Comparison of ENCODE assay signal across 8 cellular contexts in the genomic region with DNA sequence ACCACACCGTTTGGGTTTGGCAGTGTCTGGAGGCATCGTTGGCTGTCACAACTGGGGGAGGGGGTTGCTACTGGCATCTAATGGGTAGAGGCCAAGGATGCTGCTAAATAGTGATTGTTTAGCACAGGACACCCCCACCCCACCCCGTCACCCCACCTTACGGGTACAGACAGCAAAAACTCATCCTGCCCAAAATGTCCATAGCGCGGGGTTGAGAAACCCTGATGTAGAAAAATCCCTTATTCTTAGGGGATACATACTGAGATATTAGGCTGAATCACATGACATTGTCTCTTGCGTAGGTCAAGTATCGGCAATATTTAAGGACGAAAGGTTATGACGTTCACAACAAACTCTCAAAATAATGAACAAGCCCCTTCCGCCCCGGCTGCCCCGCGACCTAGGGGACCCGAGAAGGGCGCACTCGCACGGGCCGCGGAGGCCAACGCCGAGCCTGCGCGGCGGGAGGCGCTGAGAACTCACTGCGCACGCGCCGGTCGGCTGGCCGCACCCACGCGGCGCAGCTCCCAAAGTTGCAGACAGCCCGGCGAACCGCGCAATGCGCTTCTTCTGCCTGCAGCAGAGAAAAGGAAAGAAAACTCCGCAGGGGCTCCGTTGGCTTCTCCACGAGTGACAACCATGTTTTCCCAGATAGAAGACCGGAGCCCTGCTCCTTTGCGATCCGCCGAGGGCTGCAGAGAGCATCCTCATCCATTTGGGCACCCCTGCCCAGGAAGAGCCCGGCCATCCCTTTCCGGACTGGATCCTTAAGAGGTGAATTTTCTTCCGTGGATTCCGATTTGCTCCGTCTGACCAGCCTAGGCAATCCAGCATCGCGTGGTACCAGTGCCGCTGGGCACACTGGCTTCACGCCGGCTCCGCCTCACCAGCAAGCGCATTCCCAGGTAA.
DNase-seq lines count a peak whose midpoint lies in the region; ATAC-seq, FAIRE-seq and TF ChIP-seq lines count a peak whose summit lies in the region.

No MANE protein-coding gene starts in this region.

- H2BK12ac ChIP-seq in H9 (ENCODE audit: insufficient read length, low read depth, low read length), result no peak overlapping the region

- H3K56ac ChIP-seq in H9 (ENCODE audit: insufficient read length, low read depth, low read length), result no peak overlapping the region

- peak; percentile 98 for FAIRE-seq in urothelium cell line (lab: Jason Lieb, UNC)

- no peak overlapping the region for H3K27ac ChIP-seq in H9 (ENCODE audit: insufficient read length, low read depth, low read length)
- peak overlapping the region; percentile 86 for H3K27ac ChIP-seq in right cardiac atrium (ENCODE audit: low read length)

- no peaks in the 10 kb centered on the region for H3K36me3 Mint-ChIP-seq in H9 (ENCODE audit: insufficient read depth in 1 of 3, low read depth in 3 of 3)

- ATAC-seq in right cardiac atrium, result peak; percentile 97 to 98

- H4K8ac ChIP-seq in H9 (replicated peaks; ENCODE audit: insufficient read length, low read depth, low read length), result no peak overlapping the region

- H3K27me3 ChIP-seq in H9 (ENCODE audit: insufficient read depth, low read length) (no peaks in the 10 kb centered on the region), right cardiac atrium (ENCODE audit: control insufficient read depth, insufficient read depth) (no peaks in the 10 kb centered on the region)

- no peak for TF ChIP-seq CTCF in GM10248 (IDR thresholded peaks at IDR 0.05; ENCODE audit: control extremely low read depth, extremely low read depth, low read depth, missing control alignments)
- no peak for TF ChIP-seq CTCF in H9 (conservative IDR thresholded peaks at IDR 0.05)

- H3K79me1 ChIP-seq in H9 (ENCODE audit: insufficient read depth, low read depth, low read length, poor library complexity, severe bottlenecking), result no peaks in the 10 kb centered on the region

- no peak overlapping the region for H2BK15ac ChIP-seq in H9 (ENCODE audit: low read depth, low read length)

- H2AFZ ChIP-seq in H9 (ENCODE audit: low read length), result peak overlapping the region; percentile 83

- H4K5ac ChIP-seq in H9 (ENCODE audit: insufficient read length, low read depth, low read length), result no peak overlapping the region

- CTCF ChIA-PET in GM10248 (lab: Yijun Ruan, JAX), result interaction anchor here (1.0 to 1.9 kb wide), 2 partner anchors 31 to 181 kb away, joined by 3 to 9 read pairs; no protein-coding TSS in a partner anchor

- POLR2A ChIA-PET in GM10248 (lab: Yijun Ruan, JAX), result no interaction called here

- H2BK20ac ChIP-seq in H9 (ENCODE audit: low read depth, low read length, poor library complexity, severe bottlenecking), result no peak overlapping the region

- H3K9me3 Mint-ChIP-seq in H9, result no peaks in the 10 kb centered on the region; a peak in 1 of 5 replicates

- H3K4me1 Mint-ChIP-seq in H9, result peaks cover 10 to 18% of the 10 kb centered on the region in 2 experiments

- peak overlapping the region; percentile 97 for H3K4me3 ChIP-seq in right cardiac atrium (ENCODE audit: low read length)

- peaks cover 12% of the 10 kb centered on the region for H3K27me3 Mint-ChIP-seq in H9 (ENCODE audit: low read depth)

- no peak overlapping the region for H3K14ac ChIP-seq in H9 (ENCODE audit: insufficient read depth, low read length)

- no CpG with 5 or more reads among the region's 59 CpGs for WGBS in H9 (ENCODE audit: extremely low coverage, insufficient read length, low lambda C conversion rate)
- WGBS in right cardiac atrium, result 1% methylated on average over 59 of the region's 59 CpGs

- peaks cover 14% of the 10 kb centered on the region for H3K23me2 ChIP-seq in H9 (ENCODE audit: insufficient read length, low read depth, low read length, poor library complexity, severe bottlenecking)

- H2AK5ac ChIP-seq in H9 (ENCODE audit: insufficient read length, low read length), result no peak overlapping the region

- H3K9ac ChIP-seq in H9 (ENCODE audit: extremely low read depth, insufficient read length, low read length), result peak overlapping the region; percentile 59

- DNase-seq in GM10248 (ENCODE audit: extremely low spot score) (peak; percentile 87), H9 (peak; percentile 66), LoVo (ENCODE audit: low spot score) (peak; percentile 80), T-helper 1 cell (peak; percentile 53 to 78 (median 57)), amniotic stem cell (lab: John Stamatoyannopoulos, UW) (peak; percentile 51), right cardiac atrium (peak; percentile 85 to 93 (median 92)), putamen (ENCODE audit: low spot score) (peak; percentile 89), urothelium cell line (ENCODE audit: low spot score) (peak; percentile 94)

- H3K27ac Mint-ChIP-seq in H9, result no peak overlapping the region; a peak in 1 of 7 replicates

- H3K4me3 Mint-ChIP-seq in H9, result peak overlapping the region; percentile 86 to 87

- H3K18ac ChIP-seq in H9 (ENCODE audit: insufficient read length, low read depth, low read length), result no peak overlapping the region

- H3T11ph ChIP-seq in H9 (ENCODE audit: low read length), result no peak overlapping the region

- H3K4me1 ChIP-seq in H9 (ENCODE audit: insufficient read depth, low read length), result no peaks in the 10 kb centered on the region
- no peaks in the 10 kb centered on the region for H3K4me1 ChIP-seq in right cardiac atrium (ENCODE audit: control insufficient read depth, insufficient read depth, low read length)

- H3K4me2 ChIP-seq in H9 (ENCODE audit: insufficient read depth, insufficient read length, low read length), result peak overlapping the region; percentile 100

- no peak overlapping the region for H4K91ac ChIP-seq in H9 (ENCODE audit: insufficient read length, low read depth, low read length)

- H3K9me3 ChIP-seq in H9 (ENCODE audit: control insufficient read depth, low read depth, low read length), result no peaks in the 10 kb centered on the region
- no peaks in the 10 kb centered on the region for H3K9me3 ChIP-seq in right cardiac atrium (ENCODE audit: control insufficient read depth, low read length)

- no peak overlapping the region for H3K23ac ChIP-seq in H9 (ENCODE audit: insufficient read length, low read depth, low read length)

- intact Hi-C loops in right cardiac atrium (cut with DNase I), result loop anchor here in 2 of 4 donors (10.0 kb wide), 2 partner anchors 284 to 504 kb away; a partner anchor contains a TSS

- peak overlapping the region; percentile 38 for H2BK120ac ChIP-seq in H9 (ENCODE audit: low read depth, low read length, poor library complexity, severe bottlenecking)

- no peaks in the 10 kb centered on the region for H4K20me1 ChIP-seq in H9 (ENCODE audit: control insufficient read depth, insufficient read depth, insufficient read length)

- no peak overlapping the region for H2BK5ac ChIP-seq in H9 (ENCODE audit: insufficient read length, low read length)

- no peak overlapping the region for H3K4ac ChIP-seq in H9 (ENCODE audit: low read depth, low read length)

- H3K79me2 ChIP-seq in H9 (ENCODE audit: insufficient read depth, low read length), result no peaks in the 10 kb centered on the region
